In the genomic region with DNA sequence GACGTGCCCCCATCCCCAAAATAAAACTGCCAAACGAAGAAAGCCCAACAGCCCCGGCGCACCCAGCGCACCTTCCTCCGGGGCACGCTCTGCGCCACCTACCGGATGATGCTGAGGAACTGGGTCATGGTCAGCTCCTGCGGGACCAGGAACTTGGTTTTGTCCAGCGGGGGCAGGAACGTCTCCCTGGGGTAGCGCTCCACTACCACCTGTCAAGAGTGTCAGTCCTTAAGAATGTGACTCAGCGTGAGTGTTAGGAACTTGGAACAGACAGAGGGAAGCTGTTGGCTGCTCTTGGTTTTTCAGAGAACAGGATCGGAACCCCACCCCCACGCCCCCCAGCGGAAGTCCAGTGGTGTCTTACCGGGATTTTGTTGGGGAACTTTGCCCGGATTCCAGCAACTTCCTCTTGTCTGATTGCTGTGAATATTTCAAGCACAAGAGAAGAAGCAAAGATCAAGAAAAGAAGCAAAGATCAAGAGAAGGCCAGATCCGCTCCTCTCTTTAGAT, we compare ENCODE assay signal across 8 cellular contexts. TPM values are rescaled to one million over a fixed set of nuclear protein-coding genes. Genes with fewer than 3 reads are reported as not detected.
DNase-seq lines count a peak whose midpoint lies in the region; ATAC-seq, FAIRE-seq and TF ChIP-seq lines count a peak whose summit lies in the region.

No MANE protein-coding gene starts in this region.

- H3K4me3 ChIP-seq in heart right ventricle (peak overlapping the region in 8 of 10 donors; percentile 4 to 45 (median 40)), prostate gland (no peak overlapping the region)

- peaks cover 0 to 7% (median 0%) of the 10 kb centered on the region in 7 donors for H3K27me3 ChIP-seq in heart right ventricle
- H3K27me3 ChIP-seq in prostate gland (replicated peaks; ENCODE audit: insufficient read depth) = no peaks in the 10 kb centered on the region

- TF ChIP-seq CTCF in heart right ventricle (IDR thresholded peaks at IDR 0.05) (peak; percentile 25 to 79 (median 59)), prostate gland (IDR thresholded peaks at IDR 0.05) (peak in 3 of 4 experiments; percentile 16 to 33 (median 17))

- no peaks in the 10 kb centered on the region for H3K9me3 Mint-ChIP-seq in activated naive CD8-positive, alpha-beta T cell treated with anti-CD3 and anti-CD28 coated beads, Interleukin-2, amount 50 U/mL, for 24 hours

- H3K27me3 Mint-ChIP-seq in activated naive CD8-positive, alpha-beta T cell treated with anti-CD3 and anti-CD28 coated beads, Interleukin-2, amount 50 U/mL, for 24 hours = peaks cover 8% of the 10 kb centered on the region

- H3K36me3 ChIP-seq in heart right ventricle (no peaks in the 10 kb centered on the region), prostate gland (no peaks in the 10 kb centered on the region)

- intact Hi-C loops in heart right ventricle (cut with DNase I) = loop anchor here in 4 of 10 donors (2.0 to 10.0 kb wide), 4 partner anchors 18 to 104 kb away; no protein-coding TSS in a partner anchor
- intact Hi-C loops in prostate gland (cut with DNase I) = no loop called here

- H3K9me3 ChIP-seq in heart right ventricle (no peaks in the 10 kb centered on the region), prostate gland (no peaks in the 10 kb centered on the region)

- no peak overlapping the region for H3K27ac Mint-ChIP-seq in activated naive CD8-positive, alpha-beta T cell treated with anti-CD3 and anti-CD28 coated beads, Interleukin-2, amount 50 U/mL, for 24 hours

- peak; percentile 48 for FAIRE-seq in GM19239 (lab: Jason Lieb, UNC)
- no peak for FAIRE-seq in urothelium cell line (lab: Jason Lieb, UNC)

- H3K27ac ChIP-seq in heart right ventricle (peak overlapping the region in 4 of 10 donors; percentile 55 to 72 (median 67)), prostate gland (no peak overlapping the region)

- no peak for TF ChIP-seq POLR2A in prostate gland (IDR thresholded peaks at IDR 0.05)

- H3K4me1 ChIP-seq in heart right ventricle = peaks cover 0 to 13% (median 7%) of the 10 kb centered on the region in 9 donors
- H3K4me1 ChIP-seq in prostate gland (replicated peaks) = no peaks in the 10 kb centered on the region

- ATAC-seq in HG03442 (IDR thresholded peaks at IDR 0.05; ENCODE audit: unreplicated experiment) (peak; percentile 77), heart right ventricle (peak; percentile 75 to 89 (median 82))
- ATAC-seq in activated naive CD8-positive, alpha-beta T cell treated with anti-CD3 and anti-CD28 coated beads, Interleukin-2, amount 50 U/mL, for 24 hours = peak; percentile 82

- DNase-seq in AG08396 (ENCODE audit: low spot score) (peak; percentile 67), GM19239 (ENCODE audit: insufficient read length, low spot score) (peak; percentile 48), SKM-1 (lab: John Stamatoyannopoulos, UW; ENCODE audit: unreplicated experiment) (peak; percentile 67), heart right ventricle (peak; percentile 72 to 81), prostate gland (ENCODE audit: low spot score) (no peak), urothelium cell line (ENCODE audit: low spot score) (peak; percentile 82)
- peak; percentile 59 for DNase-seq in activated naive CD8-positive, alpha-beta T cell treated with anti-CD3 and anti-CD28 coated beads, Interleukin-2, amount 50 U/mL, for 24 hours

- no peaks in the 10 kb centered on the region for H3K36me3 Mint-ChIP-seq in activated naive CD8-positive, alpha-beta T cell treated with anti-CD3 and anti-CD28 coated beads, Interleukin-2, amount 50 U/mL, for 24 hours (ENCODE audit: low read depth)

- H3K4me1 Mint-ChIP-seq in activated naive CD8-positive, alpha-beta T cell treated with anti-CD3 and anti-CD28 coated beads, Interleukin-2, amount 50 U/mL, for 24 hours = peaks cover 4% of the 10 kb centered on the region

- peak overlapping the region; percentile 56 for H3K4me3 Mint-ChIP-seq in activated naive CD8-positive, alpha-beta T cell treated with anti-CD3 and anti-CD28 coated beads, Interleukin-2, amount 50 U/mL, for 24 hours

- WGBS in heart right ventricle, 2 donors = 6 to 8% methylated on average over 20 of the region's 20 CpGs
- 23% methylated on average over 20 of the region's 20 CpGs for WGBS in prostate gland

RNA-seq across cellular contexts. Expression of a gene that starts 0.4 kb away (rescaled TPM):
- total RNA-seq in heart right ventricle (under 1 TPM in 5 of 10 donors, not detected in 5; 0.26 to 0.61 (median 0.35) TPM), prostate gland (not detected)
- polyA plus RNA-seq in heart right ventricle = under 1 TPM in 1 of 2 donors, not detected in 1; 0.29 TPM

RNA-seq across cellular contexts. Expression of a gene that starts 40.9 kb away (rescaled TPM):
- total RNA-seq in heart right ventricle = not detected
- not detected for polyA plus RNA-seq in heart right ventricle
- not detected for total RNA-seq in prostate gland

Comparison
In these comparisons a context has a peak if more than half of its experiments do, and no peak if none do; other contexts are left out.
1. H3K4me3 ChIP-seq: peak in heart right ventricle (8 of 10); none in prostate gland (0 of 2).
2. Peak in every context shown above with its lines, with median percentiles within 50 percentile points of each other: ATAC-seq.